ENCODE assay signal across 12 cellular contexts in the genomic region with DNA sequence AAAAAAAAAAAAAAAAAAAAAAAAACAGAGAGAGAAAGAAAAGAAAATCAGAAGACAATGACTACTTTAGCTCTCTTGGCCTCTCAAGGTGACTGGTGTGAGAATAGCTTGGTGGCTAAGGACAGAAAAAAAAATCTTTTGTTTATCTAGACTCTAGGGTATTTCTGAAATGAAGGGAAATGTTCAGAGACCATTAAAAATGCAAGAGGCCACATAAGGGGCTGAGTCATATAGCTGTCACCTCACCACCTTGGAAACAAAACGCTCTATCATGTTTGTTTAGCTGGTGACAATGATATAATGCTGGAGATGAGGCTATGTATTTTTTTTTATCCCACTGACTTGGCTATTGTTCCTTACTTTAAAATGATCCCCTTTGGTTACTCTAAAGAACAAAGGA.
DNase-seq lines count a peak whose midpoint lies in the region; ATAC-seq and TF ChIP-seq lines count a peak whose summit lies in the region.
"Had no signal": no experiment of that assay in that cellular context is flagged by ENCODE, and none has a peak within 500 bp of the region (broad histone marks: within the 10 kb centered on the region; RNA-seq: fewer than 3 reads in every experiment).

No MANE protein-coding gene starts in this region.

- peak; percentile 14 for DNase-seq in DMS79 (lab: John Stamatoyannopoulos, UW)
- DNase-seq in NCI-H774 (lab: John Stamatoyannopoulos, UW) = peak; percentile 49
- no peak for DNase-seq in glutamatergic neuron
- DNase-seq in stimulated activated CD4-positive, alpha-beta T cell treated with anti-CD3 and anti-CD28 coated beads, Interleukin-4, amount 100 ng/mL, for 4 hours = no peak
- DNase-seq in GM13976 (ENCODE audit: low spot score) = no peak
- no peak for DNase-seq in trophoblast cell
- no peak for DNase-seq in OCI-M2 (lab: John Stamatoyannopoulos, UW; ENCODE audit: unreplicated experiment)
- DNase-seq: NCI-H2171 had no signal

- WGBS in trophoblast cell (ENCODE audit: extremely low coverage, insufficient coverage, insufficient read length) = no CpG with 5 or more reads among the region's 1 CpG

- no peak overlapping the region for H4K12ac ChIP-seq in trophoblast cell (ENCODE audit: low read depth, low read length)

- peak; percentile 54 for ATAC-seq in HG03342 (IDR thresholded peaks at IDR 0.05; ENCODE audit: unreplicated experiment)

- no peak overlapping the region for H3K9ac ChIP-seq in trophoblast cell (ENCODE audit: low read length)

- TF ChIP-seq CTCF in glutamatergic neuron (IDR thresholded peaks at IDR 0.05; ENCODE audit: partially characterized antibody, unreplicated experiment) (no peak), GM13976 (IDR thresholded peaks at IDR 0.05; ENCODE audit: borderline replicate concordance, control extremely low read depth, extremely low read depth, insufficient read depth, missing control alignments) (no peak)

- peak overlapping the region; percentile 72 for H3K27ac Mint-ChIP-seq in glutamatergic neuron (ENCODE audit: unreplicated experiment)
- H3K27ac Mint-ChIP-seq: activated naive CD8-positive, alpha-beta T cell had no signal

- no peak overlapping the region for H2BK5ac ChIP-seq in trophoblast cell (ENCODE audit: low read depth, low read length, poor library complexity)

- peaks cover 2 to 7% of the 10 kb centered on the region in 2 experiments for H3K4me1 ChIP-seq in trophoblast cell (ENCODE audit: control insufficient read depth in 1 of 2, insufficient read depth in 2 of 2, low read length in 2 of 2)
- H3K4me1 ChIP-seq: right atrium auricular region had no signal

- H3K79me1 ChIP-seq in trophoblast cell (ENCODE audit: low read length) = peaks cover 2% of the 10 kb centered on the region

- H2BK12ac ChIP-seq in trophoblast cell (ENCODE audit: low read length) = no peak overlapping the region

- H3K23ac ChIP-seq in trophoblast cell (ENCODE audit: low read length) = no peak overlapping the region

- H3K14ac ChIP-seq in trophoblast cell (ENCODE audit: low read length) = no peak overlapping the region

- no peaks in the 10 kb centered on the region for H3K36me3 ChIP-seq in trophoblast cell (ENCODE audit: control insufficient read depth in 1 of 2, insufficient read depth in 2 of 2, low read length in 2 of 2)
- H3K36me3 ChIP-seq: right atrium auricular region had no signal

- H3K27me3 ChIP-seq in trophoblast cell (ENCODE audit: insufficient read depth, low read length) = no peaks in the 10 kb centered on the region
- H3K27me3 ChIP-seq: right atrium auricular region had no signal

- H3K9me3 Mint-ChIP-seq in glutamatergic neuron (ENCODE audit: unreplicated experiment) = peaks cover 3% of the 10 kb centered on the region

- H3K18ac ChIP-seq in trophoblast cell (ENCODE audit: low read length) = no peak overlapping the region

- H3K4me3 Mint-ChIP-seq in glutamatergic neuron (ENCODE audit: unreplicated experiment) = peak overlapping the region; percentile 50
- H3K4me3 Mint-ChIP-seq: activated naive CD8-positive, alpha-beta T cell had no signal

- H4K91ac ChIP-seq in trophoblast cell (ENCODE audit: low read depth, low read length) = no peak overlapping the region

- H3K36me3 Mint-ChIP-seq in glutamatergic neuron (ENCODE audit: unreplicated experiment) = no peaks in the 10 kb centered on the region
- H3K36me3 Mint-ChIP-seq: activated naive CD8-positive, alpha-beta T cell had no signal

- in situ Hi-C loops in GM13976 (cut with MboI; ENCODE audit: low sequenced_read_pairs, unreplicated experiment) = no loop called here

- H4K8ac ChIP-seq in trophoblast cell (ENCODE audit: low read depth, low read length) = no peak overlapping the region

- H3K4me2 ChIP-seq in trophoblast cell (ENCODE audit: low read length) = no peak overlapping the region

- no peak overlapping the region for H2AFZ ChIP-seq in trophoblast cell (ENCODE audit: insufficient read depth, low read length, poor library complexity)

- H3K4me3 ChIP-seq in trophoblast cell (ENCODE audit: low read depth, low read length) = no peak overlapping the region
- H3K4me3 ChIP-seq: right atrium auricular region had no signal

- peaks cover 7% of the 10 kb centered on the region for H3K27me3 Mint-ChIP-seq in glutamatergic neuron (ENCODE audit: unreplicated experiment)
- H3K27me3 Mint-ChIP-seq: activated naive CD8-positive, alpha-beta T cell had no signal

- H3K9me3 ChIP-seq in trophoblast cell (ENCODE audit: insufficient read depth, low read depth, low read length) = no peaks in the 10 kb centered on the region
- H3K9me3 ChIP-seq: right atrium auricular region had no signal

- H3K4ac ChIP-seq in trophoblast cell (ENCODE audit: low read depth, low read length) = no peak overlapping the region

- no peak overlapping the region for H2BK120ac ChIP-seq in trophoblast cell (ENCODE audit: insufficient read depth, low read length, poor library complexity)

- peaks cover 27% of the 10 kb centered on the region for H3K4me1 Mint-ChIP-seq in glutamatergic neuron (ENCODE audit: low read depth, unreplicated experiment)

- no peak overlapping the region for H3K27ac ChIP-seq in trophoblast cell (ENCODE audit: low read depth, low read length)
- H3K27ac ChIP-seq: C4-2B, right atrium auricular region had no signal

- no peaks in the 10 kb centered on the region for H3K79me2 ChIP-seq in trophoblast cell (ENCODE audit: control insufficient read depth, insufficient read depth, low read length, poor library complexity)

- H2AK5ac ChIP-seq in trophoblast cell (ENCODE audit: low read length) = no peak overlapping the region

Comparison
In these comparisons a context has a peak if more than half of its experiments do, and no peak if none do; other contexts are left out.
1. DNase-seq: peak in DMS79 (single experiment) and NCI-H774 (single experiment); none in glutamatergic neuron (single experiment), stimulated activated CD4-positive, alpha-beta T cell treated with anti-CD3 and anti-CD28 coated beads, Interleukin-4, amount 100 ng/mL, for 4 hours (0 of 2), GM13976 (single experiment), trophoblast cell (0 of 2) and OCI-M2 (single experiment).